ENCODE assay signal across 9 cellular contexts in the genomic region with DNA sequence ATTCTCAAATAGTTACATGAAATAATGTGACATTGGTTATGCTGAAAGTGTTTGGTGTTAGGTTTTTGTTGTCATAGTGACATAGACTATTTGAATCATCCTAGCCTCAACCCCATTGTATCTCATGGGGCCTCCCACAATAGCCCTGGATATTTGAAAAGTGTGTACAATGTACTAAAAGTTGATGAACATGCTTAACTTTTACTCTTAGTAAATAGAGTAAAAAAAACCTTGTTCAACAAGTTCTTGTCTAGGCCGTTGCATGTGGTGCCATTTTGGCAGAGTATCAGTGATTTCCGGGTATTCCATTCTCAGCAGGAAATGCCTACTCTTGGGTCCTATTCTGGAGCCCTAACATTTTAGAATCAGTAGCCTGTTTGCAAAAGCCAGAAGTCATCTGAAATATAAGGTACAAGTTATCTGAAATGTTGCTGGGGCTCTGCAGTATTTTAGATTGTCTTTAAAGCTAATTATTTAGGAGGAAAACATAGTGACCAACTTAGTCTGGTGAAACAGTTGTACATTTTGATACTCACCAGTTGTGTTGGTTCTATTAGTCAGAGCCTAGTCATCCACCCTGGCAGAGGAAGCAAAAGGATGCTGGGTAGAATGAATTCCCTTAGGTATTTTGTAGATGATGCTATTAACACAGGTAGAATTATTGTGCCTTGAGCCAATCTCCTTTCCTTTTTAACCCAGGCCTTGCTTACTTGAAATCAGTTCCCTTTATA.
DNase-seq lines count a peak whose midpoint lies in the region; ATAC-seq and TF ChIP-seq lines count a peak whose summit lies in the region.
"Had no signal": no experiment of that assay in that cellular context is flagged by ENCODE, and none has a peak within 500 bp of the region (broad histone marks: within the 10 kb centered on the region; RNA-seq: fewer than 3 reads in every experiment).

No MANE protein-coding gene starts in this region.

- no peak for TF ChIP-seq CTCF in fibroblast of the aortic adventitia (IDR thresholded peaks at IDR 0.05; ENCODE audit: insufficient read depth, low read length)

- H3K4me3 Mint-ChIP-seq in activated CD8-positive, alpha-beta memory T cell treated with anti-CD3 and anti-CD28 coated beads, Interleukin-2, amount 10 ng/mL, durations not matched to agents 7 days and 5 days, result no peak overlapping the region

- H3K27ac ChIP-seq in SK-N-MC, result peak overlapping the region; percentile 30; the same call in 1 of the 2 replicates

- ATAC-seq in activated CD8-positive, alpha-beta memory T cell treated with anti-CD3 and anti-CD28 coated beads, Interleukin-2, amount 10 ng/mL, durations not matched to agents 7 days and 5 days, result peak; percentile 42
- ATAC-seq in GM18868 (IDR thresholded peaks at IDR 0.05; ENCODE audit: unreplicated experiment) (no peak), GM21360 (IDR thresholded peaks at IDR 0.05; ENCODE audit: unreplicated experiment) (no peak)

- H3K27ac Mint-ChIP-seq in activated CD8-positive, alpha-beta memory T cell treated with anti-CD3 and anti-CD28 coated beads, Interleukin-2, amount 10 ng/mL, durations not matched to agents 7 days and 5 days, result no peak overlapping the region

- no peaks in the 10 kb centered on the region for H3K27me3 Mint-ChIP-seq in activated CD8-positive, alpha-beta memory T cell treated with anti-CD3 and anti-CD28 coated beads, Interleukin-2, amount 10 ng/mL, durations not matched to agents 7 days and 5 days

- H3K36me3 ChIP-seq in SK-N-MC (ENCODE audit: insufficient read depth, low read length), result 0 out of 2 replicates have a peak, but pooled peaks cover 2% of the 10 kb centered on the region

- DNase-seq in activated CD8-positive, alpha-beta memory T cell treated with anti-CD3 and anti-CD28 coated beads, Interleukin-2, amount 10 ng/mL, durations not matched to agents 7 days and 5 days, result no peak
- DNase-seq in activated CD8-positive, alpha-beta memory T cell treated with anti-CD3 and anti-CD28 coated beads, Interleukin-2, amount 50 U/mL, for 48 hours, result no peak
- no peak for DNase-seq in SK-N-MC (ENCODE audit: low read depth, low spot score)
- peak; percentile 90 for DNase-seq in fibroblast of the aortic adventitia (ENCODE audit: low read depth)
- DNase-seq in stromal cell of bone marrow (ENCODE audit: low read depth), result peak; percentile 91
- DNase-seq in DMS79 (lab: John Stamatoyannopoulos, UW), result no peak
- DNase-seq: NCI-H446 treated with DMSO at 0.1 percent for 48 hours had no signal

- H3K4me1 Mint-ChIP-seq in activated CD8-positive, alpha-beta memory T cell treated with anti-CD3 and anti-CD28 coated beads, Interleukin-2, amount 10 ng/mL, durations not matched to agents 7 days and 5 days, result peaks cover 34% of the 10 kb centered on the region

- CTCF ChIA-PET in activated CD8-positive, alpha-beta memory T cell treated with anti-CD3 and anti-CD28 coated beads, Interleukin-2, amount 10 ng/mL, durations not matched to agents 7 days and 5 days (lab: Charles Lee), result interaction anchor here (1.2 to 1.5 kb wide), 2 partner anchors 8 to 20 kb away, joined by 5 read pairs; no protein-coding TSS in a partner anchor

- no peaks in the 10 kb centered on the region for H3K9me3 ChIP-seq in SK-N-MC (ENCODE audit: low read depth, low read length)

- no peaks in the 10 kb centered on the region for H3K9me3 Mint-ChIP-seq in activated CD8-positive, alpha-beta memory T cell treated with anti-CD3 and anti-CD28 coated beads, Interleukin-2, amount 10 ng/mL, durations not matched to agents 7 days and 5 days (ENCODE audit: low read depth)

- no peak overlapping the region for H3K4me3 ChIP-seq in SK-N-MC
- H3K4me3 ChIP-seq in fibroblast of the aortic adventitia (ENCODE audit: low read depth, low read length), result no peak overlapping the region

- H3K36me3 Mint-ChIP-seq in activated CD8-positive, alpha-beta memory T cell treated with anti-CD3 and anti-CD28 coated beads, Interleukin-2, amount 10 ng/mL, durations not matched to agents 7 days and 5 days, result peaks cover 78% of the 10 kb centered on the region

- no peak overlapping the region for H3K9ac ChIP-seq in SK-N-MC (ENCODE audit: insufficient read length)

Comparison
In these comparisons a context has a peak if more than half of its experiments do, and no peak if none do; other contexts are left out.
1. DNase-seq: peak in fibroblast of the aortic adventitia (single experiment) and stromal cell of bone marrow (single experiment); none in activated CD8-positive, alpha-beta memory T cell treated with anti-CD3 and anti-CD28 coated beads, Interleukin-2, amount 10 ng/mL, durations not matched to agents 7 days and 5 days (single experiment), activated CD8-positive, alpha-beta memory T cell treated with anti-CD3 and anti-CD28 coated beads, Interleukin-2, amount 50 U/mL, for 48 hours (single experiment), SK-N-MC (single experiment) and DMS79 (single experiment).